8 cellular contexts compared by ENCODE assay signal in the genomic region with DNA sequence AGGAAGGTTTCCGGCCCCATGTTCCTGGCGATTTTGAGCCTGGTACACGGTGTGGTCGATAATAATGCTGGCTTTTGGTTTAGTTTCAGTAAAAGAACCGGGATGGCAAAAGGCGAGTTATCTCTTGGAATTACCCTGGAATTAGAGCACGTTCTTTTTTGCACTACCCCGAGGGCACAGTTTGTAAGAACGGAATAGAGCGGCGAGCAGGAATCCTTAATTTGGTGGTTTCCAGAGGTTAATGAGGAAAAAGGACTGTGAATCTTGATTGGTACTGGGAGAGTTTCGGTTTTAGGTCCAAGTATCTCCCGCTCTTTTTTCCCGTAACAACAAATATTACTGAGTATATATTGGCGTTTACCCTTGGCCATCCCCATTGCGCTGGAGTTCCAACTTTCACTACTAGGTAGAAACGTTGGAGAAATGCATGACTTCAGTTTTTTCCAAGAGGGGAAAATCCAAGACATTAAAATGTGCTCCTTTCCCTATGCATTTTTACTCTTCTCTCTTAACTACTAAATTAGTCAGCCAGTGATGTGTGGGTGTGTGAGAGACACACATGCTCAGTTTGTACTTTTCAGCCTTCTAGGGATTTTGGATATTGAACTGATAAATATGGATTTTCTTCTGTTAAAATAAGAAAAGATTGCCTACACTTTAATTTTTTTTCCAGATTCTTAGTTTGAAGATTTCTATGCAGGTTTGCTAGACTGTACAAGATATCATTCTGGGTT.
DNase-seq lines count a peak whose midpoint lies in the region; ATAC-seq and TF ChIP-seq lines count a peak whose summit lies in the region.

No MANE protein-coding gene starts in this region.

- H4K20me1 ChIP-seq in smooth muscle cell (ENCODE audit: low read depth): no peaks in the 10 kb centered on the region

- TF ChIP-seq CTCF in smooth muscle cell (IDR thresholded peaks at IDR 0.05; ENCODE audit: borderline replicate concordance, insufficient read depth, poor library complexity, severe bottlenecking): no peak

- peaks cover 0 to 9% of the 10 kb centered on the region in 2 donors for H3K27me3 Mint-ChIP-seq in CD8-positive, alpha-beta memory T cell

- H3K79me2 ChIP-seq in smooth muscle cell (ENCODE audit: low read depth): no peaks in the 10 kb centered on the region

- H3F3A ChIP-seq in smooth muscle cell (ENCODE audit: low read depth): peaks cover 2% of the 10 kb centered on the region

- peaks cover 0 to 2% (median 0%) of the 10 kb centered on the region in 5 donors for H3K9me3 Mint-ChIP-seq in CD8-positive, alpha-beta memory T cell

- POLR2A ChIA-PET in CD8-positive, alpha-beta memory T cell (lab: Charles Lee): interaction anchor here (1.4 kb wide), 1 partner anchor 160 kb away, joined by 3 read pairs; no protein-coding TSS in a partner anchor

- no peaks in the 10 kb centered on the region for H3K36me3 ChIP-seq in CD8-positive, alpha-beta memory T cell (ENCODE audit: insufficient read depth, low read length)
- H3K36me3 ChIP-seq in KOPT-K1 (ENCODE audit: insufficient read depth, low read length) (no peaks in the 10 kb centered on the region), smooth muscle cell (ENCODE audit: low read depth) (no peaks in the 10 kb centered on the region)

- H3K9ac ChIP-seq in smooth muscle cell (ENCODE audit: low read depth): peak overlapping the region; percentile 98

- peak overlapping the region; percentile 81 for H2AFZ ChIP-seq in smooth muscle cell (ENCODE audit: low read depth)

- H3K27ac Mint-ChIP-seq in CD8-positive, alpha-beta memory T cell: peak overlapping the region; percentile 98 to 100 (median 100)

- no peak for DNase-seq in CD8-positive, alpha-beta memory T cell
- DNase-seq in smooth muscle cell (lab: John Stamatoyannopoulos, UW; ENCODE audit: unreplicated experiment) (no peak), NCI-H226 (no peak)

- no peak for ATAC-seq in GM21825 (IDR thresholded peaks at IDR 0.05; ENCODE audit: unreplicated experiment)
- ATAC-seq in GM21390 (IDR thresholded peaks at IDR 0.05; ENCODE audit: unreplicated experiment): no peak

- peak overlapping the region; percentile 90 for H3K4me2 ChIP-seq in smooth muscle cell

- H3K4me3 ChIP-seq in CD8-positive, alpha-beta memory T cell (ENCODE audit: low read length): peak overlapping the region; percentile 93
- H3K4me3 ChIP-seq in iPS-18c (ENCODE audit: insufficient read depth, low read depth, low read length): peak overlapping the region; percentile 88
- H3K4me3 ChIP-seq in smooth muscle cell: peak overlapping the region; percentile 81

- CTCF ChIA-PET in CD8-positive, alpha-beta memory T cell (lab: Charles Lee): no interaction called here

- peaks cover 9 to 20% (median 13%) of the 10 kb centered on the region in 3 donors for H3K4me1 Mint-ChIP-seq in CD8-positive, alpha-beta memory T cell

- 1 to 4% (median 2%) methylated on average over 17 of the region's 17 CpGs for WGBS in adipose tissue, 3 donors
- 7% methylated on average over 17 of the region's 17 CpGs for WGBS in smooth muscle cell (ENCODE audit: low lambda C conversion rate)

- H3K4me1 ChIP-seq in CD8-positive, alpha-beta memory T cell (ENCODE audit: insufficient read depth, low read length): peaks cover 5% of the 10 kb centered on the region
- H3K4me1 ChIP-seq in smooth muscle cell (ENCODE audit: low read depth): peaks cover 4% of the 10 kb centered on the region

- H3K27me3 ChIP-seq in CD8-positive, alpha-beta memory T cell (ENCODE audit: insufficient read depth, low read length, poor library complexity, severe bottlenecking): no peaks in the 10 kb centered on the region
- H3K27me3 ChIP-seq in smooth muscle cell (ENCODE audit: low read depth): no peaks in the 10 kb centered on the region

- peaks cover 0 to 8% (median 2%) of the 10 kb centered on the region in 3 donors for H3K36me3 Mint-ChIP-seq in CD8-positive, alpha-beta memory T cell

- H3K9me3 ChIP-seq in CD8-positive, alpha-beta memory T cell (ENCODE audit: low read length): no peaks in the 10 kb centered on the region
- H3K9me3 ChIP-seq in KOPT-K1 (ENCODE audit: insufficient read depth, low read length, poor library complexity, severe bottlenecking) (peaks cover 10% of the 10 kb centered on the region), iPS-18c (ENCODE audit: control insufficient read depth, insufficient read depth, low read length) (peaks cover 4% of the 10 kb centered on the region), smooth muscle cell (replicated peaks; ENCODE audit: low read depth) (no peaks in the 10 kb centered on the region)

- peak overlapping the region; percentile 100 for H3K27ac ChIP-seq in CD8-positive, alpha-beta memory T cell (ENCODE audit: low read depth, low read length)
- peak overlapping the region; percentile 90 for H3K27ac ChIP-seq in KOPT-K1 (ENCODE audit: low read depth, low read length, poor library complexity, severe bottlenecking)
- H3K27ac ChIP-seq in adipose tissue (ENCODE audit: low read depth, low read length): peak overlapping the region; percentile 74
- H3K27ac ChIP-seq in smooth muscle cell (ENCODE audit: low read depth): peak overlapping the region; percentile 94

- peak overlapping the region; percentile 92 to 99 (median 96) for H3K4me3 Mint-ChIP-seq in CD8-positive, alpha-beta memory T cell
